In genomic region chr1:53495608-53496345, GRCh38 we compare ENCODE assay signal across 24 cellular contexts. TPM values are rescaled to one million over a fixed set of nuclear protein-coding genes. Genes with fewer than 3 reads are reported as not detected.
DNase-seq lines count a peak whose midpoint lies in the region; ATAC-seq, FAIRE-seq and TF ChIP-seq lines count a peak whose summit lies in the region.
"Had no signal": no experiment of that assay in that cellular context is flagged by ENCODE, and none has a peak within 500 bp of the region (broad histone marks: within the 10 kb centered on the region; RNA-seq: fewer than 3 reads in every experiment).

No MANE protein-coding gene starts in this region.

- H2BK5ac ChIP-seq in IMR-90 (ENCODE audit: low read depth, low read length, poor library complexity, severe bottlenecking), result no peak overlapping the region

- CTCF ChIA-PET in IMR-90 (lab: Yijun Ruan, JAX), result no interaction called here
- CTCF ChIA-PET in Caco-2 (lab: Charles Lee), result no interaction called here

- TF ChIP-seq CTCF in IMR-90 (conservative IDR thresholded peaks at IDR 0.05; ENCODE audit: low read depth, low read length), result no peak
- no peak for TF ChIP-seq CTCF in astrocyte (IDR thresholded peaks at IDR 0.05; ENCODE audit: insufficient read depth, low read depth, low read length)
- no peak for TF ChIP-seq CTCF in neural progenitor cell (IDR thresholded peaks at IDR 0.05)
- TF ChIP-seq CTCF in Caco-2 (IDR thresholded peaks at IDR 0.05; ENCODE audit: insufficient read depth in 1 of 2, low read depth in 1 of 2, low read length in 1 of 2, severe bottlenecking in 1 of 2, unreplicated experiment in 1 of 2), result no peak

- H3K4me1 ChIP-seq in IMR-90 (ENCODE audit: control insufficient read depth, insufficient read depth, low read length) (peaks cover 3% of the 10 kb centered on the region; the same call in 1 of the 2 replicates), astrocyte (ENCODE audit: insufficient read depth, low read length) (peaks cover 6% of the 10 kb centered on the region), neural progenitor cell (peaks cover 7% of the 10 kb centered on the region), Caco-2 (no peaks in the 10 kb centered on the region)

- H3K9me1 ChIP-seq in IMR-90 (ENCODE audit: insufficient read depth, low read length), result no peaks in the 10 kb centered on the region

- in situ Hi-C loops in IMR-90 (cut with MboI; ENCODE audit: low sequenced_read_pairs), result no loop called here

- no peak for TF ChIP-seq POLR2A in IMR-90 (IDR thresholded peaks at IDR 0.05; ENCODE audit: low read depth, low read length)

- H3K14ac ChIP-seq in IMR-90 (replicated peaks; ENCODE audit: low read depth, low read length), result no peak overlapping the region

- H3K36me3 ChIP-seq in IMR-90 (ENCODE audit: control insufficient read depth, insufficient read depth, low read length) (no peaks in the 10 kb centered on the region), astrocyte (ENCODE audit: insufficient read depth, low read length) (no peaks in the 10 kb centered on the region), neural progenitor cell (no peaks in the 10 kb centered on the region), Caco-2 (ENCODE audit: control insufficient read depth, insufficient read depth, low read length) (no peaks in the 10 kb centered on the region)
- H3K36me3 ChIP-seq: BLaER1 treated with 17β-estradiol and CSF1 and Interleukin-3, amounts not matched to agents 10 nM and 100 nM had no signal

- no peak overlapping the region for H3K4me2 ChIP-seq in IMR-90 (ENCODE audit: low read depth, low read length)
- H3K4me2 ChIP-seq in astrocyte (ENCODE audit: low read length), result no peak overlapping the region
- H3K4me2 ChIP-seq in neural progenitor cell, result no peak overlapping the region

- H3K9me3 ChIP-seq in IMR-90 (ENCODE audit: control insufficient read depth, insufficient read depth, low read length), result no peaks in the 10 kb centered on the region
- no peaks in the 10 kb centered on the region for H3K9me3 ChIP-seq in astrocyte (ENCODE audit: insufficient read depth, low read depth, low read length)
- H3K9me3 ChIP-seq in neural progenitor cell (ENCODE audit: low read depth), result no peaks in the 10 kb centered on the region
- H3K9me3 ChIP-seq in Caco-2, result no peaks in the 10 kb centered on the region
- H3K9me3 ChIP-seq: BLaER1 treated with 17β-estradiol and CSF1 and Interleukin-3, amounts not matched to agents 10 nM and 100 nM had no signal

- BruUV-seq in IMR-90 (replicated peaks; lab: Mats Ljungman, UMichigan) (no TSS peak), Caco-2 (replicated peaks; lab: Mats Ljungman, UMichigan) (no TSS peak)

- DNase-seq in IMR-90, result peak; percentile 23
- DNase-seq in astrocyte (ENCODE audit: low read depth), result peak; percentile 8
- no peak for DNase-seq in neural progenitor cell (ENCODE audit: low spot score)
- DNase-seq in stromal cell of bone marrow (ENCODE audit: low read depth), result peak; percentile 47
- DNase-seq in activated T-cell treated with anti-CD3 and anti-CD28 coated beads, Interleukin-2, amount 50 U/mL, for 48 hours, result no peak
- DNase-seq in A172 (ENCODE audit: low spot score), result no peak
- no peak for DNase-seq in Caco-2
- DNase-seq: DND-41, GDM1, KG1, NCI-H1105, NCI-H1694, NCI-H2107, NCI-H69, RPMI8226, SIG-M5 had no signal

- H3K27ac ChIP-seq in IMR-90 (ENCODE audit: insufficient read depth, low read length) (no peak overlapping the region), astrocyte (ENCODE audit: low read depth, low read length) (no peak overlapping the region), neural progenitor cell (no peak overlapping the region)
- H3K27ac ChIP-seq: BLaER1 treated with 17β-estradiol and CSF1 and Interleukin-3, amounts not matched to agents 10 nM and 100 nM had no signal

- H2AK9ac ChIP-seq in IMR-90 (replicated peaks; ENCODE audit: low read depth, low read length, poor library complexity), result peak overlapping the region; percentile 62

- peaks cover 24% of the 10 kb centered on the region for H3K27me3 ChIP-seq in IMR-90 (ENCODE audit: control insufficient read depth, insufficient read depth, low read length)
- H3K27me3 ChIP-seq in astrocyte (ENCODE audit: insufficient read depth, low read length), result peaks cover 11% of the 10 kb centered on the region
- H3K27me3 ChIP-seq in neural progenitor cell, result no peaks in the 10 kb centered on the region
- H3K27me3 ChIP-seq in Caco-2 (replicated peaks; ENCODE audit: control insufficient read depth, insufficient read depth, low read length), result no peaks in the 10 kb centered on the region; the same call in 1 of the 2 replicates
- H3K27me3 ChIP-seq: BLaER1 treated with 17β-estradiol and CSF1 and Interleukin-3, amounts not matched to agents 10 nM and 100 nM had no signal

- H3K79me2 ChIP-seq in astrocyte (ENCODE audit: insufficient read depth, low read length), result no peaks in the 10 kb centered on the region
- H3K79me2 ChIP-seq in neural progenitor cell (ENCODE audit: low read depth), result no peaks in the 10 kb centered on the region

- POLR2A ChIA-PET in IMR-90 (lab: Charles Lee; ENCODE audit: unreplicated experiment), result no interaction called here
- POLR2A ChIA-PET in Caco-2 (lab: Charles Lee), result no interaction called here

- H3K27ac Mint-ChIP-seq in astrocyte (ENCODE audit: unreplicated experiment) (no peak overlapping the region), neural progenitor cell (peak overlapping the region; percentile 67), Caco-2 (ENCODE audit: unreplicated experiment) (no peak overlapping the region)

- no peak overlapping the region for H4K91ac ChIP-seq in IMR-90 (ENCODE audit: insufficient read depth, low read depth, low read length)

- H3K27me3 Mint-ChIP-seq in astrocyte (ENCODE audit: low read depth, unreplicated experiment) (peaks cover 27% of the 10 kb centered on the region), neural progenitor cell (ENCODE audit: insufficient read depth, low read depth) (peaks cover 13% of the 10 kb centered on the region), Caco-2 (ENCODE audit: insufficient read depth, unreplicated experiment) (no peaks in the 10 kb centered on the region)

- H2BK15ac ChIP-seq in IMR-90 (ENCODE audit: low read depth, low read length), result no peak overlapping the region

- no peak overlapping the region for H3K4ac ChIP-seq in IMR-90 (ENCODE audit: low read depth, low read length)

- no peak overlapping the region for H4K8ac ChIP-seq in IMR-90 (ENCODE audit: low read depth in 2 of 2, low read length in 2 of 2)

- FAIRE-seq in astrocyte (lab: Jason Lieb, UNC), result no peak
- FAIRE-seq: GM12891, GM18507, H1 had no signal

- dilution Hi-C loops in IMR-90 (cut with HindIII; ENCODE audit: low sequenced_read_pairs, unreplicated experiment), result no loop called here

- H3K9me3 Mint-ChIP-seq in astrocyte (ENCODE audit: unreplicated experiment), result peaks cover 4% of the 10 kb centered on the region
- H3K9me3 Mint-ChIP-seq in neural progenitor cell, result no peaks in the 10 kb centered on the region
- no peaks in the 10 kb centered on the region for H3K9me3 Mint-ChIP-seq in Caco-2 (ENCODE audit: unreplicated experiment)

- peak overlapping the region; percentile 10 for H2AFZ ChIP-seq in IMR-90 (replicated peaks; ENCODE audit: low read length, poor library complexity)
- H2AFZ ChIP-seq in astrocyte (ENCODE audit: low read depth, low read length), result no peak overlapping the region
- no peak overlapping the region for H2AFZ ChIP-seq in neural progenitor cell (replicated peaks)

- H3K4me3 ChIP-seq in IMR-90 (ENCODE audit: insufficient read depth, low read depth, low read length) (no peak overlapping the region), astrocyte (ENCODE audit: insufficient read depth, low read depth, low read length) (no peak overlapping the region), neural progenitor cell (no peak overlapping the region), Caco-2 (ENCODE audit: low read depth, low read length) (no peak overlapping the region)
- H3K4me3 ChIP-seq: BLaER1 treated with 17β-estradiol and CSF1 and Interleukin-3, amounts not matched to agents 10 nM and 100 nM had no signal

- H3K18ac ChIP-seq in IMR-90 (ENCODE audit: low read depth, low read length), result no peak overlapping the region

- H3K36me3 Mint-ChIP-seq in astrocyte (ENCODE audit: low read depth, unreplicated experiment), result no peaks in the 10 kb centered on the region
- no peaks in the 10 kb centered on the region for H3K36me3 Mint-ChIP-seq in neural progenitor cell
- H3K36me3 Mint-ChIP-seq in Caco-2 (ENCODE audit: insufficient read depth, unreplicated experiment), result no peaks in the 10 kb centered on the region

- no peak overlapping the region for H4K5ac ChIP-seq in IMR-90 (ENCODE audit: low read depth, low read length)

- H4K20me1 ChIP-seq in IMR-90 (ENCODE audit: insufficient read depth, low read length) (no peaks in the 10 kb centered on the region), astrocyte (ENCODE audit: insufficient read depth, low read length) (peaks cover 4% of the 10 kb centered on the region), neural progenitor cell (ENCODE audit: low read depth) (no peaks in the 10 kb centered on the region)

- H3K4me1 Mint-ChIP-seq in astrocyte (ENCODE audit: low read depth, unreplicated experiment) (no peaks in the 10 kb centered on the region), neural progenitor cell (peaks cover 11% of the 10 kb centered on the region), Caco-2 (ENCODE audit: low read depth, unreplicated experiment) (no peaks in the 10 kb centered on the region)

- TF ChIP-seq RAD21 in IMR-90 (IDR thresholded peaks at IDR 0.05; ENCODE audit: low read length), result no peak

- H3K79me1 ChIP-seq in IMR-90 (ENCODE audit: low read depth in 1 of 2, low read length in 2 of 2), result no peaks in the 10 kb centered on the region

- H2BK120ac ChIP-seq in IMR-90 (ENCODE audit: low read depth, low read length), result no peak overlapping the region

- no peaks in the 10 kb centered on the region for H3F3A ChIP-seq in neural progenitor cell (ENCODE audit: low read depth)

- H3K23ac ChIP-seq in IMR-90 (ENCODE audit: low read depth, low read length), result no peak overlapping the region

- WGBS in IMR-90 (ENCODE audit: extremely low coverage in 2 of 2, insufficient read length in 1 of 2), 2 experiments, result 80% methylated on average over 3 of the region's 8 CpGs; no CpG with 5 or more reads in 1 of the 2 experiments

- no peak overlapping the region for H2BK20ac ChIP-seq in IMR-90 (ENCODE audit: low read depth, low read length)

- H3K9ac ChIP-seq in IMR-90 (ENCODE audit: low read depth, low read length), result no peak overlapping the region
- no peak overlapping the region for H3K9ac ChIP-seq in astrocyte (ENCODE audit: low read length)
- no peak overlapping the region for H3K9ac ChIP-seq in neural progenitor cell
- H3K9ac ChIP-seq: BLaER1 treated with 17β-estradiol and CSF1 and Interleukin-3, amounts not matched to agents 10 nM and 100 nM had no signal

- H3K4me3 Mint-ChIP-seq in astrocyte (ENCODE audit: unreplicated experiment), result no peak overlapping the region
- no peak overlapping the region for H3K4me3 Mint-ChIP-seq in neural progenitor cell
- no peak overlapping the region for H3K4me3 Mint-ChIP-seq in Caco-2 (ENCODE audit: unreplicated experiment)

- no peak overlapping the region for H2AK5ac ChIP-seq in IMR-90 (ENCODE audit: low read depth, low read length)

- ATAC-seq in IMR-90 (ENCODE audit: low read depth), result no peak
- ATAC-seq in HG03439 (IDR thresholded peaks at IDR 0.05; ENCODE audit: unreplicated experiment), result no peak

- intact Hi-C loops in IMR-90 (cut with micrococcal nuclease) (no loop called here), Caco-2 (cut with micrococcal nuclease; ENCODE audit: unreplicated experiment) (no loop called here)

- no peak overlapping the region for H3K56ac ChIP-seq in IMR-90 (ENCODE audit: extremely low read depth, insufficient read depth, low read length)

RNA-seq across cellular contexts. Expression of gene DMRTB1, which starts 36.6 kb away (rescaled TPM):
- total RNA-seq in IMR-90 (2012; rRNA removed), result not detected in 2 replicates
- not detected in 2 replicates for polyA plus RNA-seq in IMR-90 (2012; rRNA removed)
- polyA plus RNA-seq in IMR-90 (2012; cell fraction: cytosol; rRNA removed), result not detected in 2 replicates
- polyA plus RNA-seq in IMR-90 (2012; cell fraction: nucleus; rRNA removed; ENCODE audit: low replicate concordance), result not detected in 2 replicates
- total RNA-seq in astrocyte, result not detected in 2 replicates
- total RNA-seq in neural progenitor cell (ENCODE audit: low replicate concordance), result not detected in 2 replicates
- total RNA-seq in A172 (2014; rRNA removed; shearing (Covaris generic)), result not detected in 2 replicates
- total RNA-seq in Caco-2 (2022), result not detected in 2 replicates
- total RNA-seq: MCF 10A, OCI-LY7 had no signal
- polyA plus RNA-seq: AG04450 had no signal

Comparison
In these comparisons a context has a peak if more than half of its experiments do, and no peak if none do; other contexts are left out.
1. DNase-seq: peak in IMR-90 (single experiment), astrocyte (single experiment) and stromal cell of bone marrow (single experiment); none in neural progenitor cell (single experiment), activated T-cell treated with anti-CD3 and anti-CD28 coated beads, Interleukin-2, amount 50 U/mL, for 48 hours (0 of 2), A172 (single experiment) and Caco-2 (0 of 2).